9 cellular contexts compared by ENCODE assay signal in genomic region chr6:136582702-136583471, GRCh38. TPM values are rescaled to one million over a fixed set of nuclear protein-coding genes. Genes with fewer than 3 reads are reported as not detected.
DNase-seq lines count a peak whose midpoint lies in the region; ATAC-seq and TF ChIP-seq lines count a peak whose summit lies in the region.
"Had no signal": no experiment of that assay in that cellular context is flagged by ENCODE, and none has a peak within 500 bp of the region (broad histone marks: within the 10 kb centered on the region; RNA-seq: fewer than 3 reads in every experiment).

No MANE protein-coding gene starts in this region.

- H4K91ac ChIP-seq in H9 (ENCODE audit: insufficient read length, low read depth, low read length): no peak overlapping the region

- H3K27me3 ChIP-seq in H9 (ENCODE audit: insufficient read depth, low read length): no peaks in the 10 kb centered on the region
- H3K27me3 ChIP-seq in SK-N-SH (ENCODE audit: insufficient read depth): no peaks in the 10 kb centered on the region
- no peaks in the 10 kb centered on the region for H3K27me3 ChIP-seq in parathyroid adenoma (ENCODE audit: control insufficient read depth, insufficient read depth, low read length)

- no peaks in the 10 kb centered on the region; the same call in 1 of the 2 replicates for H3K27me3 Mint-ChIP-seq in H9 (ENCODE audit: low read depth)

- H3K4me1 Mint-ChIP-seq in H9: peaks cover 5 to 14% of the 10 kb centered on the region in 2 experiments

- POLR2A ChIA-PET in SK-N-SH (lab: Yijun Ruan, JAX): no interaction called here

- H3K14ac ChIP-seq in H9 (ENCODE audit: insufficient read depth, low read length): no peak overlapping the region

- no peaks in the 10 kb centered on the region for H3K79me1 ChIP-seq in H9 (ENCODE audit: insufficient read depth, low read depth, low read length, poor library complexity, severe bottlenecking)

- no peak overlapping the region for H2BK12ac ChIP-seq in H9 (ENCODE audit: insufficient read length, low read depth, low read length)

- no peak overlapping the region for H2BK5ac ChIP-seq in H9 (ENCODE audit: insufficient read length, low read length)

- H3K9ac ChIP-seq in H9 (ENCODE audit: extremely low read depth, insufficient read length, low read length): no peak overlapping the region
- no peak overlapping the region; the same call in 1 of the 2 replicates for H3K9ac ChIP-seq in SK-N-SH
- no peak overlapping the region for H3K9ac ChIP-seq in parathyroid adenoma

- H3K36me3 Mint-ChIP-seq in H9 (ENCODE audit: insufficient read depth in 1 of 3, low read depth in 3 of 3): peaks cover 2 to 12% (median 7%) of the 10 kb centered on the region in 3 experiments; a peak in 5 of 7 replicates

- H3F3A ChIP-seq in SK-N-SH (replicated peaks; ENCODE audit: insufficient read depth): peaks cover 14% of the 10 kb centered on the region

- H3K9me3 Mint-ChIP-seq in H9: peaks cover 6 to 7% of the 10 kb centered on the region in 2 experiments; a peak in 4 of 5 replicates

- peaks cover 0 to 5% of the 10 kb centered on the region in 2 experiments for H3K36me3 ChIP-seq in SK-N-SH (replicated peaks in 1 of 2; ENCODE audit: control insufficient read depth in 1 of 2, insufficient read depth in 2 of 2, low read length in 1 of 2)
- H3K36me3 ChIP-seq in parathyroid adenoma (ENCODE audit: control insufficient read depth, insufficient read depth, low read length): no peaks in the 10 kb centered on the region

- CTCF ChIA-PET in SK-N-SH (lab: Yijun Ruan, JAX): interaction anchor here (0.7 to 1.9 kb wide), 7 partner anchors 14 to 210 kb away, joined by 3 to 13 read pairs (median 3); partner anchors contain the start of gene MAP3K5

- no peak overlapping the region for H4K5ac ChIP-seq in H9 (ENCODE audit: insufficient read length, low read depth, low read length)

- H3K4me1 ChIP-seq in H9 (ENCODE audit: insufficient read depth, low read length) (peaks cover 4% of the 10 kb centered on the region; the same call in 1 of the 2 replicates), SK-N-SH (ENCODE audit: control insufficient read depth in 1 of 2, insufficient read depth in 2 of 2, low read depth in 1 of 2, low read length in 1 of 2) (peaks cover 0 to 6% of the 10 kb centered on the region in 2 experiments; a peak in 1 of 4 replicates), parathyroid adenoma (no peaks in the 10 kb centered on the region)
- H3K4me1 ChIP-seq: HAP-1 had no signal

- no peak overlapping the region for H3K4ac ChIP-seq in H9 (ENCODE audit: low read depth, low read length)

- no CpG with 5 or more reads among the region's 3 CpGs for WGBS in H9 (ENCODE audit: extremely low coverage, insufficient read length, low lambda C conversion rate)
- 38% methylated on average over 3 of the region's 3 CpGs for WGBS in SK-N-SH (ENCODE audit: low lambda C conversion rate)

- DNase-seq in AG09309 (ENCODE audit: low read depth) (peak; percentile 83), H9 (no peak), SK-N-SH (peak; percentile 36), fibroblast of peridontal ligament (ENCODE audit: extremely low read depth) (peak; percentile 98)

- no peak overlapping the region for H2AFZ ChIP-seq in H9 (ENCODE audit: low read length)
- H2AFZ ChIP-seq in SK-N-SH (ENCODE audit: low read depth): no peak overlapping the region
- no peak overlapping the region for H2AFZ ChIP-seq in parathyroid adenoma

- H3K23me2 ChIP-seq in H9 (ENCODE audit: insufficient read length, low read depth, low read length, poor library complexity, severe bottlenecking): no peaks in the 10 kb centered on the region

- H4K8ac ChIP-seq in H9 (replicated peaks; ENCODE audit: insufficient read length, low read depth, low read length): no peak overlapping the region

- H3K18ac ChIP-seq in H9 (ENCODE audit: insufficient read length, low read depth, low read length): no peak overlapping the region

- H4K20me1 ChIP-seq in H9 (ENCODE audit: control insufficient read depth, insufficient read depth, insufficient read length) (no peaks in the 10 kb centered on the region), SK-N-SH (ENCODE audit: insufficient read depth) (no peaks in the 10 kb centered on the region)

- no peak overlapping the region for H3K56ac ChIP-seq in H9 (ENCODE audit: insufficient read length, low read depth, low read length)

- TF ChIP-seq RAD21 in SK-N-SH (IDR thresholded peaks at IDR 0.05; ENCODE audit: low read length): peak; percentile 67

- peak; percentile 43 for TF ChIP-seq CTCF in AG09309 (IDR thresholded peaks at IDR 0.05; ENCODE audit: control insufficient read depth, insufficient read depth, low read depth, low read length, missing control alignments)
- peak; percentile 70 for TF ChIP-seq CTCF in H9 (conservative IDR thresholded peaks at IDR 0.05)
- TF ChIP-seq CTCF in SK-N-SH (IDR thresholded peaks at IDR 0.05): peak; percentile 73
- peak; percentile 56 for TF ChIP-seq CTCF in parathyroid adenoma (IDR thresholded peaks at IDR 0.05)

- H3K4me2 ChIP-seq in H9 (ENCODE audit: insufficient read depth, insufficient read length, low read length): no peak overlapping the region
- H3K4me2 ChIP-seq in SK-N-SH: no peak overlapping the region
- no peak overlapping the region for H3K4me2 ChIP-seq in parathyroid adenoma (ENCODE audit: low read length)

- H2BK20ac ChIP-seq in H9 (ENCODE audit: low read depth, low read length, poor library complexity, severe bottlenecking): no peak overlapping the region

- H3K27ac ChIP-seq in H9 (ENCODE audit: insufficient read length, low read depth, low read length) (no peak overlapping the region), SK-N-SH (ENCODE audit: low read depth in 2 of 2, low read length in 1 of 2) (peak overlapping the region in 1 of 2 experiments; percentile 75; a peak in 2 of 4 replicates), parathyroid adenoma (no peak overlapping the region)

- no peak overlapping the region for H3K23ac ChIP-seq in H9 (ENCODE audit: insufficient read length, low read depth, low read length)

- H3K9me3 ChIP-seq in H9 (ENCODE audit: control insufficient read depth, low read depth, low read length) (no peaks in the 10 kb centered on the region), SK-N-SH (no peaks in the 10 kb centered on the region), parathyroid adenoma (ENCODE audit: control insufficient read depth, low read length) (no peaks in the 10 kb centered on the region)
- H3K9me3 ChIP-seq: HAP-1 had no signal

- H2BK120ac ChIP-seq in H9 (ENCODE audit: low read depth, low read length, poor library complexity, severe bottlenecking): no peak overlapping the region

- ATAC-seq in HG03280 (IDR thresholded peaks at IDR 0.05; ENCODE audit: unreplicated experiment) (no peak), GM19467 (IDR thresholded peaks at IDR 0.05; ENCODE audit: unreplicated experiment) (no peak), GM21529 (IDR thresholded peaks at IDR 0.05; ENCODE audit: unreplicated experiment) (no peak)

- no peak overlapping the region for H3K27ac Mint-ChIP-seq in H9

- no peaks in the 10 kb centered on the region for H3K79me2 ChIP-seq in H9 (ENCODE audit: insufficient read depth, low read length)
- H3K79me2 ChIP-seq in SK-N-SH (ENCODE audit: insufficient read depth): no peaks in the 10 kb centered on the region; the same call in 1 of the 2 replicates
- H3K79me2 ChIP-seq in parathyroid adenoma: no peaks in the 10 kb centered on the region

- no peak overlapping the region for H3K4me3 Mint-ChIP-seq in H9

- H3T11ph ChIP-seq in H9 (ENCODE audit: low read length): no peak overlapping the region

- H2BK15ac ChIP-seq in H9 (ENCODE audit: low read depth, low read length): no peak overlapping the region

- H3K4me3 ChIP-seq in AG09309 (ENCODE audit: control insufficient read depth, low read depth, low read length) (no peak overlapping the region), SK-N-SH (ENCODE audit: low read depth in 2 of 2, low read length in 1 of 2) (no peak overlapping the region), parathyroid adenoma (ENCODE audit: low read depth, low read length) (no peak overlapping the region)
- H3K4me3 ChIP-seq: HAP-1 had no signal

- no peak overlapping the region for H2AK5ac ChIP-seq in H9 (ENCODE audit: insufficient read length, low read length)

- no peak for TF ChIP-seq EP300 in SK-N-SH (IDR thresholded peaks at IDR 0.05; ENCODE audit: borderline replicate concordance in 1 of 2, low read depth in 1 of 2, low read length in 1 of 2)

- H3K9me2 ChIP-seq in SK-N-SH: no peaks in the 10 kb centered on the region

TF ChIP-seq in SK-N-SH, 30 proteins besides CTCF, POLR2A, EP300 and RAD21:
- TF ChIP-seq FOXJ3 (CRISPR knock-in tag; IDR thresholded peaks at IDR 0.05) (no peak), NRF1 (IDR thresholded peaks at IDR 0.05; ENCODE audit: low read depth, low read length) (no peak), RFX5 (IDR thresholded peaks at IDR 0.05; ENCODE audit: low read length) (no peak), SMC3 (IDR thresholded peaks at IDR 0.05; ENCODE audit: low read depth, low read length) (peak; percentile 38), SIN3A (IDR thresholded peaks at IDR 0.05; ENCODE audit: borderline replicate concordance, low read depth, low read length) (no peak), USF2 (IDR thresholded peaks at IDR 0.05; ENCODE audit: borderline replicate concordance, low read depth, low read length) (no peak), FOSL2 (IDR thresholded peaks at IDR 0.05; ENCODE audit: borderline replicate concordance, low read depth) (no peak)

RNA-seq across cellular contexts. Expression of gene MAP7, which starts 32.7 kb away (rescaled TPM):
- 50.2 and 51.1 TPM in 2 replicates for total RNA-seq in H9 (2021)
- polyA plus RNA-seq in SK-N-SH (2012; rRNA removed): 0.76 and 0.97 TPM in 2 replicates
- polyA plus RNA-seq in SK-N-SH (2012; cell fraction: cytosol; rRNA removed): 0.99 and 1.3 TPM in 2 replicates
- polyA plus RNA-seq in SK-N-SH (2012; cell fraction: nucleus; rRNA removed): 1.1 and 1.2 TPM in 2 replicates
